ENCODE assay signal across 26 cellular contexts in genomic region chr5:51371052-51371451, GRCh38. TPM values are rescaled to one million over a fixed set of nuclear protein-coding genes. Genes with fewer than 3 reads are reported as not detected.
"Had no signal": no experiment of that assay in that cellular context is flagged by ENCODE, and none has a peak within 500 bp of the region (broad histone marks: within the 10 kb centered on the region; RNA-seq: fewer than 3 reads in every experiment).

No MANE protein-coding gene starts in this region.

- H3K9ac ChIP-seq: SK-N-SH had no signal

- H3K9me2 ChIP-seq: SK-N-SH had no signal

- H3K27me3 ChIP-seq: brain microvascular endothelial cell, SJCRH30 had no signal

- H3K27ac ChIP-seq: brain microvascular endothelial cell, cardiac muscle cell, SJCRH30 had no signal

- ATAC-seq: activated CD4-positive, CD25-positive, alpha-beta regulatory T cell treated with anti-CD3 and anti-CD28 coated beads, Interleukin-2, amount 50 U/mL, for 24 hours; activated CD8-positive, alpha-beta T cell treated with anti-CD3 and anti-CD28 coated beads for 36 hours; activated T-cell treated with anti-CD3 and anti-CD28 coated beads, Interleukin-2, amount 50 U/mL, for 72 hours had no signal

- H3K9me3 ChIP-seq: SJCRH30, SK-N-SH had no signal

- DNase-seq: activated CD4-positive, alpha-beta T cell treated with anti-CD3 and anti-CD28 coated beads for 4 hours; activated CD8-positive, alpha-beta memory T cell treated with anti-CD3 and anti-CD28 coated beads, Interleukin-2, amount 50 U/mL, for 4 hours; activated CD8-positive, alpha-beta T cell treated with anti-CD3 and anti-CD28 coated beads for 36 hours; activated gamma-delta T cell treated with Interleukin-2 at 50 U/mL for 16 hours; activated naive CD4-positive, alpha-beta T cell treated with anti-CD3 and anti-CD28 coated beads, Interleukin-2, amount 10 ng/mL, durations not matched to agents 7 days and 5 days; activated naive CD8-positive, alpha-beta T cell treated with anti-CD3 and anti-CD28 coated beads for 36 hours; activated T-cell treated with anti-CD3 and anti-CD28 coated beads, Interleukin-2, amount 50 U/mL, for 72 hours; brain microvascular endothelial cell; Kasumi-1; KBM-7; NCI-H1436; NCI-H1694 treated with DMSO at 0.1 percent for 48 hours; NCI-H2081 treated with DMSO at 0.1 percent for 48 hours; NCI-H2171 treated with DMSO at 0.1 percent for 48 hours; NCI-H226; NCI-H510A treated with DMSO at 0.1 percent for 48 hours; NCI-H69; SJCRH30; SW 1271 had no signal

- H3K4me2 ChIP-seq: SK-N-SH had no signal

- H3K36me3 ChIP-seq: brain microvascular endothelial cell, cardiac muscle cell, SJCRH30 had no signal

- H3K4me3 ChIP-seq: cardiac muscle cell, SJCRH30 had no signal

RNA-seq across cellular contexts. Expression of gene ISL1, which starts 12.2 kb away (rescaled TPM):
- total RNA-seq: activated CD8-positive, alpha-beta T cell treated with anti-CD3 and anti-CD28 coated beads for 36 hours; activated naive CD8-positive, alpha-beta T cell treated with anti-CD3 and anti-CD28 coated beads for 36 hours; activated T-cell treated with anti-CD3 and anti-CD28 coated beads, Interleukin-2, amount 50 U/mL, for 72 hours; activated T-helper 2 cell treated with anti-CD3 and anti-CD28 coated beads, Interferon-gamma antibody, Interleukin-2, Interleukin-4, amounts not matched to agents 10 μg/mL and 5 μg/mL and 100 μg/mL, durations not matched to agents 14 hours and 24 hours and 36 hours; OCI-LY7; RPMI7951; T-helper 1 cell treated with Interleukin-12 subunit alpha and Interleukin-12 subunit beta and Interleukin-4 antibody, amounts not matched to agents 30 ng/mL and 1 ng/mL, for 36 hours had no signal
